18 cellular contexts compared by ENCODE assay signal in the genomic region with DNA sequence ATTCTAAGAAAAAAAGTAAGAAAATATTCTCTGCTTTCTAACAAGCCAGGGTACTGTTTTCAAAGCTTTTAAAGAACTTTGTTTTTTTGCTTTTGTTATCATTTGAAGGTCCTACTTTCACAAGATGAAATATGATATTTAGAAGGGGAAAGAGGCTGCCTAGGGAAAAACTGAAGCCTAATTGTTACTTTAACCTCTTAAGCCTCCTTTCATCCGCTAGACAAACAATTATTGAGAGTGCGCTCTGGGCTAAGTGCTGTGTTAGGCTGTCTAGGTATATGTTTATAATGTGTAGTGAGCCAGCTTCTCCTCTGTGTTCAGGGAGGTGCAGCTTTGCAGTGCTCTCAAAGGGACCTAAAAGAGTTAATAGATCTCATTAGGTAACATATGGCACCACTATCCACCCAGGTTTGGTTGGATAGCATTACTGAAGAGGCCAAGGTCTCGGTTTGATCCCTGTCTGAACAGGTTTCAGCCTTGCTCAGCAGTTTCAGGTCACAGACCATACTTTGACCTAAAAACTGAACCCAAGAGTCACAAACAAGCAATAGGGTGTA.
A peak's percentile ranks its signal among the peaks of the same experiment; 100 is the strongest.
DNase-seq lines count a peak whose midpoint lies in the region; ATAC-seq, FAIRE-seq and TF ChIP-seq lines count a peak whose summit lies in the region.
"Had no signal": no experiment of that assay in that cellular context is flagged by ENCODE, and none has a peak within 500 bp of the region (broad histone marks: within the 10 kb centered on the region; RNA-seq: fewer than 3 reads in every experiment).

No MANE protein-coding gene starts in this region.

- no peak for ATAC-seq in HG03565 (IDR thresholded peaks at IDR 0.05; ENCODE audit: unreplicated experiment)
- ATAC-seq: activated CD8-positive, alpha-beta T cell treated with anti-CD3 and anti-CD28 coated beads, Interleukin-2, amount 10 ng/mL, durations not matched to agents 7 days and 5 days; CD8-positive, alpha-beta T cell; GM23338; stimulated activated effector memory CD8-positive, alpha-beta T cell treated with anti-CD3 and anti-CD28 coated beads, Interleukin-12 subunit alpha, Interleukin-12 subunit beta, amount 100 ng/mL, for 72 hours had no signal

- TF ChIP-seq CTCF in D721Med (IDR thresholded peaks at IDR 0.05; ENCODE audit: insufficient read depth, missing control alignments), result no peak

- DNase-seq in D721Med (ENCODE audit: insufficient read length, low spot score) (peak; percentile 21), NCI-H1436 treated with DMSO at 0.1 percent for 48 hours (lab: John Stamatoyannopoulos, UW) (peak; percentile 96), NCI-H748 (lab: John Stamatoyannopoulos, UW; ENCODE audit: unreplicated experiment) (peak; percentile 78), medulla oblongata (ENCODE audit: extremely low spot score) (no peak), OCI-M1 (lab: John Stamatoyannopoulos, UW) (no peak)
- no peak for DNase-seq in activated CD4-positive, alpha-beta T cell treated with anti-CD3 and anti-CD28 coated beads, Interleukin-2, amount 50 U/mL, for 48 hours
- DNase-seq: activated CD8-positive, alpha-beta T cell treated with anti-CD3 and anti-CD28 coated beads, Interleukin-2, amount 10 ng/mL, durations not matched to agents 7 days and 5 days; activated effector memory CD4-positive, alpha-beta T cell treated with Interleukin-2 at 50 U/mL for 16 hours; aorta; CD8-positive, alpha-beta T cell; hippocampal formation; nephron progenitor cell; NK-92 treated with Interleukin-12 subunit alpha and Interleukin-12 subunit beta, amount 100 ng/mL, for 24 hours; stimulated activated CD4-positive, alpha-beta T cell treated with anti-CD3 and anti-CD28 coated beads, Interleukin-4, amount 100 ng/mL, for 24 hours had no signal

- FAIRE-seq in D721Med (lab: Jason Lieb, UNC), result peak; percentile 93
- peak; percentile 94 for FAIRE-seq in islet of Langerhans (lab: Jason Lieb, UNC)

Comparison
In these comparisons a context has a peak if more than half of its experiments do, and no peak if none do; other contexts are left out.
1. DNase-seq: peak in D721Med (single experiment), NCI-H1436 treated with DMSO at 0.1 percent for 48 hours (single experiment) and NCI-H748 (single experiment); none in activated CD4-positive, alpha-beta T cell treated with anti-CD3 and anti-CD28 coated beads, Interleukin-2, amount 50 U/mL, for 48 hours (0 of 2), medulla oblongata (single experiment) and OCI-M1 (single experiment).